8 cellular contexts compared by ENCODE assay signal in the genomic region with DNA sequence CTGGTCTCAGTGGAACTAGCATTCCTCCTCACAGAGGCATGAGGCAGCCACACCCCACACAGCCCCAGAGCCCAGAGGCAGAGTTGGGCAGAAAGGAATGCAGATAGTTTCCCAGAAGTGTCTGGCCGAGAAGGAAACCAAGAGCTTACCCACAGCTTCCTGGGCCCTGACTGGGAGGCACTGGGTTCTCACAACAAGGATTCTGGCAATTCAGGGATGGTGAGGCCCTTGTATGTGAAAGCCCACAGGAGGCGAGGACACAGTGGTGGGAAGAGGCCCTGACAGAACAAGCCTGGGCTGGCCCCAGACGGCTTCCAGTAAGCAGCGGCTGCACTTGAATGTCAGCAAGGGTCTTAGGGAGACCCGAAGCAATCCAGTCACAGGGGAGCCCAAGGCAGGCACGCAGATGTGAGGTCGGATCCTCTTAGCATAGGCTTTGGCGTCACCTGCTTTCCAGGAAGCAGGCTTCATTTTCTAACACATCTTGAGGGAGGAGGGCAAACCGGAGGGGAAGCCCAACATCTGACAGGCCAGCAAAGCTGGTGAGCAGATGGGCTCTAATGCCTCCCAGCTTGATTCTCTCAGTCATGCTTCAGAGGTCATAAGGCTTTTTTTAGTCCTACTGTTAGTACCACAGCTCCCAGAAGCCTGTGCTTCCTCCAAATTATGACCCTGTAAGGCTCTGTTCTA.
A peak's percentile ranks its signal among the peaks of the same experiment; 100 is the strongest.
DNase-seq lines count a peak whose midpoint lies in the region; ATAC-seq, FAIRE-seq and TF ChIP-seq lines count a peak whose summit lies in the region.

No MANE protein-coding gene starts in this region.

- H3K9me3 ChIP-seq in DND-41 (ENCODE audit: insufficient read depth, low read length, severe bottlenecking), result no peaks in the 10 kb centered on the region
- H3K9me3 ChIP-seq in skeletal muscle satellite cell (replicated peaks; ENCODE audit: low read length), result no peaks in the 10 kb centered on the region

- H3K4me2 ChIP-seq in DND-41 (ENCODE audit: insufficient read depth, low read length) (peak overlapping the region; percentile 30; the same call in 1 of the 2 replicates), skeletal muscle satellite cell (ENCODE audit: low read length) (peak overlapping the region; percentile 63)

- H2AFZ ChIP-seq in DND-41 (ENCODE audit: low read depth, low read length), result peak overlapping the region; percentile 36; the same call in 1 of the 2 replicates

- H3K9ac ChIP-seq in DND-41 (ENCODE audit: low read depth, low read length) (no peak overlapping the region), skeletal muscle satellite cell (ENCODE audit: low read depth, low read length) (peak overlapping the region; percentile 67)

- no peak overlapping the region for H3K4me3 ChIP-seq in DND-41 (ENCODE audit: low read depth in 1 of 2, low read length in 2 of 2)
- no peak overlapping the region for H3K4me3 ChIP-seq in fibroblast of pulmonary artery (replicated peaks; ENCODE audit: low read depth, low read length)
- peak overlapping the region; percentile 29 for H3K4me3 ChIP-seq in skeletal muscle satellite cell (ENCODE audit: low read length)

- peak; percentile 86 for ATAC-seq in DND-41 (ENCODE audit: insufficient read depth, low read depth)
- ATAC-seq in HG03378 (IDR thresholded peaks at IDR 0.05; ENCODE audit: unreplicated experiment), result peak; percentile 87

- H3K27me3 ChIP-seq in DND-41 (ENCODE audit: insufficient read depth, low read length, poor library complexity) (no peaks in the 10 kb centered on the region), skeletal muscle satellite cell (ENCODE audit: control insufficient read depth, insufficient read depth, low read length) (no peaks in the 10 kb centered on the region)

- TF ChIP-seq CTCF in DND-41 (IDR thresholded peaks at IDR 0.05; ENCODE audit: borderline replicate concordance, extremely low read depth, low read length, poor library complexity, severe bottlenecking) (no peak), fibroblast of pulmonary artery (IDR thresholded peaks at IDR 0.05; ENCODE audit: low read length, missing control alignments) (no peak)

- H3K36me3 ChIP-seq in DND-41 (ENCODE audit: insufficient read depth, low read length) (no peaks in the 10 kb centered on the region), skeletal muscle satellite cell (ENCODE audit: insufficient read depth, low read length) (no peaks in the 10 kb centered on the region)

- H4K20me1 ChIP-seq in DND-41 (ENCODE audit: insufficient read depth, low read length), result no peaks in the 10 kb centered on the region

- H3K4me1 ChIP-seq in DND-41 (ENCODE audit: insufficient read depth, low read length), result peaks cover 19% of the 10 kb centered on the region
- peaks cover 30% of the 10 kb centered on the region for H3K4me1 ChIP-seq in skeletal muscle satellite cell (ENCODE audit: control insufficient read depth, insufficient read depth, low read length)

- no peak for FAIRE-seq in frontal cortex (lab: Jason Lieb, UNC)

- no peaks in the 10 kb centered on the region for H3K79me2 ChIP-seq in DND-41 (ENCODE audit: insufficient read depth, low read length)

- H3K27ac ChIP-seq in DND-41 (ENCODE audit: low read length), result peak overlapping the region; percentile 21; the same call in 1 of the 2 replicates

- DNase-seq in DND-41 (peak; percentile 77), GM19240 (ENCODE audit: insufficient read length, low spot score) (peak; percentile 57), SK-N-DZ (ENCODE audit: low spot score) (peak; percentile 40), fibroblast of pulmonary artery (ENCODE audit: low read depth) (peak; percentile 60), NCI-H128 (lab: John Stamatoyannopoulos, UW; ENCODE audit: unreplicated experiment) (no peak), frontal cortex (ENCODE audit: low spot score in 2 of 2) (no peak)

Comparison
In these comparisons a context has a peak if more than half of its experiments do, and no peak if none do; other contexts are left out.
1. DNase-seq: peak in DND-41 (single experiment), GM19240 (single experiment), SK-N-DZ (single experiment) and fibroblast of pulmonary artery (single experiment); none in NCI-H128 (single experiment) and frontal cortex (0 of 2).